In the genomic region with DNA sequence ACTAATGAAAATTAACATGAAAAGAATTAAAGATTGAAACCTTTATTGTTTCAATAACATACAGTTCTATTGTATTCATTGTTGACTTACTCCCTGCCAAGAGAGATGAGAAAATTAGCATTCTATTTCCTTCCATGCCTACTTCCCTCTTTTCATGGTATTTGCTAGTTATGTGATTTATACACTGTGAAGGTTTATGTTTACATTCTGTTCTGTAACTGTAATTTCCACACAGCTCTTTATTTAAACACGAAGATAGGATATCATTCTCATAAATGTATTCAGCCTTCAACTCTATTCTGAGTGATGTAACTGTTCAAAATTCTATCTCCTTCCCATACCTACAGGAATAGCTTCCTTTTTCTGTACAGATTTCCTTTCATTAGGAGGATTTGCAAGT, we compare ENCODE assay signal across 11 cellular contexts. TPM values are rescaled to one million over a fixed set of nuclear protein-coding genes. Genes with fewer than 3 reads are reported as not detected.
"Had no signal": no experiment of that assay in that cellular context is flagged by ENCODE, and none has a peak within 500 bp of the region (broad histone marks: within the 10 kb centered on the region; RNA-seq: fewer than 3 reads in every experiment).

No MANE protein-coding gene starts in this region.

- H3K27ac ChIP-seq: upper lobe of right lung had no signal

- H3K4me1 ChIP-seq: upper lobe of right lung had no signal

- H3K36me3 ChIP-seq: upper lobe of right lung had no signal

- H3K9me3 ChIP-seq: upper lobe of right lung had no signal

- DNase-seq: activated CD4-positive, alpha-beta T cell treated with anti-CD3 and anti-CD28 coated beads, Interleukin-2, amount 10 ng/mL, durations not matched to agents 7 days and 5 days; activated CD8-positive, alpha-beta T cell treated with anti-CD3 and anti-CD28 coated beads, Interleukin-2, amount 10 ng/mL, durations not matched to agents 7 days and 5 days; activated naive CD4-positive, alpha-beta T cell treated with Interleukin-2 at 50 U/mL for 16 hours; activated naive CD8-positive, alpha-beta T cell treated with anti-CD3 and anti-CD28 coated beads, Interleukin-2, amount 10 ng/mL, durations not matched to agents 7 days and 5 days; activated T-cell treated with anti-CD3 and anti-CD28 coated beads, Interleukin-2, amount 50 U/mL, for 24 hours; stimulated activated naive B cell treated with anti-CD40 and anti-IgM and Interleukin-4, amounts not matched to agents 10 μg/mL and 1 μg/mL and 100 μg/mL, for 72 hours; T1000; upper lobe of right lung had no signal

- ATAC-seq: activated CD4-positive, CD25-positive, alpha-beta regulatory T cell treated with anti-CD3 and anti-CD28 coated beads, Interleukin-2, amount 50 U/mL, for 24 hours; activated CD8-positive, alpha-beta T cell treated with anti-CD3 and anti-CD28 coated beads, Interleukin-2, amount 10 ng/mL, durations not matched to agents 7 days and 5 days; stimulated activated naive B cell treated with anti-CD40 and anti-IgM and Interleukin-4, amounts not matched to agents 10 μg/mL and 1 μg/mL and 100 μg/mL, for 72 hours; upper lobe of right lung had no signal

- H3K27me3 ChIP-seq: upper lobe of right lung had no signal

- H3K4me3 ChIP-seq: upper lobe of right lung had no signal

RNA-seq across cellular contexts. Expression of a gene that starts 6.6 kb away (rescaled TPM):
- total RNA-seq: activated CD4-positive, alpha-beta T cell treated with anti-CD3 and anti-CD28 coated beads, Interleukin-2, amount 10 ng/mL, durations not matched to agents 7 days and 5 days; activated CD8-positive, alpha-beta T cell treated with anti-CD3 and anti-CD28 coated beads, Interleukin-2, amount 10 ng/mL, durations not matched to agents 7 days and 5 days; activated T-helper 2 cell treated with anti-CD3 and anti-CD28 coated beads, Interferon-gamma antibody, Interleukin-2, Interleukin-4, amounts not matched to agents 10 μg/mL and 5 μg/mL and 100 μg/mL, durations not matched to agents 14 hours and 24 hours and 36 hours; T-helper 1 cell treated with Interleukin-12 subunit alpha and Interleukin-12 subunit beta and Interleukin-4 antibody, amounts not matched to agents 30 ng/mL and 1 ng/mL, for 36 hours had no signal
